In genomic region chr3:186097663-186098451, GRCh38 we compare ENCODE assay signal across 8 cellular contexts. TPM values are rescaled to one million over a fixed set of nuclear protein-coding genes. Genes with fewer than 3 reads are reported as not detected.
DNase-seq lines count a peak whose midpoint lies in the region; ATAC-seq, FAIRE-seq and TF ChIP-seq lines count a peak whose summit lies in the region.

No MANE protein-coding gene starts in this region.

- no peaks in the 10 kb centered on the region for H3K36me3 ChIP-seq in pancreas

- FAIRE-seq in pancreas (lab: Jason Lieb, UNC): no peak

- peaks cover 0 to 5% of the 10 kb centered on the region in 2 donors for H3K4me1 Mint-ChIP-seq in natural killer cell treated with Interleukin-12 subunit alpha and Interleukin-12 subunit beta and Interleukin-15 and Interleukin-18, amount 100 ng/mL, for 72 hours (ENCODE audit: low read depth in 2 of 2)

- no peaks in the 10 kb centered on the region for H3K9me3 ChIP-seq in pancreas

- in situ Hi-C loops in G401 (cut with HindIII; ENCODE audit: low sequenced_read_pairs): no loop called here

- 1% methylated on average over 16 of the region's 16 CpGs for WGBS in pancreas, 2 donors

- peaks cover 19 to 35% of the 10 kb centered on the region in 2 donors for H3K27me3 Mint-ChIP-seq in natural killer cell treated with Interleukin-12 subunit alpha and Interleukin-12 subunit beta and Interleukin-15 and Interleukin-18, amount 100 ng/mL, for 72 hours

- H3K4me3 Mint-ChIP-seq in natural killer cell treated with Interleukin-12 subunit alpha and Interleukin-12 subunit beta and Interleukin-15 and Interleukin-18, amount 100 ng/mL, for 72 hours: no peak overlapping the region

- peak overlapping the region in 2 of 4 donors; percentile 31 to 43 for H3K4me3 ChIP-seq in pancreas

- peaks cover 8% of the 10 kb centered on the region for H3K36me3 Mint-ChIP-seq in natural killer cell treated with Interleukin-12 subunit alpha and Interleukin-12 subunit beta and Interleukin-15 and Interleukin-18, amount 100 ng/mL, for 72 hours

- H3K27ac Mint-ChIP-seq in natural killer cell treated with Interleukin-12 subunit alpha and Interleukin-12 subunit beta and Interleukin-15 and Interleukin-18, amount 100 ng/mL, for 72 hours: peak overlapping the region in 1 of 2 donors; percentile 34

- intact Hi-C loops in left cardiac atrium (cut with DNase I) (no loop called here), pancreas (cut with DNase I) (no loop called here)

- H3K27me3 ChIP-seq in pancreas: no peaks in the 10 kb centered on the region

- DNase-seq in G401 (ENCODE audit: low spot score): peak; percentile 86
- peak; percentile 80 for DNase-seq in NCI-H2029 (lab: John Stamatoyannopoulos, UW)
- DNase-seq in anterior cingulate cortex (lab: John Stamatoyannopoulos, UW): peak in 57 of 58 donors; percentile 43 to 97 (median 83)
- peak; percentile 76 for DNase-seq in left cardiac atrium
- DNase-seq in pancreas: peak; percentile 73 to 93 (median 84)
- DNase-seq in GM20000 (ENCODE audit: low spot score): no peak
- no peak for DNase-seq in natural killer cell treated with Interleukin-12 subunit alpha and Interleukin-12 subunit beta and Interleukin-15 and Interleukin-18, amount 100 ng/mL, for 72 hours (ENCODE audit: low spot score)

- ATAC-seq in left cardiac atrium: peak; percentile 90
- peak; percentile 92 to 96 (median 96) for ATAC-seq in pancreas
- ATAC-seq in GM18498 (IDR thresholded peaks at IDR 0.05; ENCODE audit: unreplicated experiment): no peak
- no peak for ATAC-seq in natural killer cell treated with Interleukin-12 subunit alpha and Interleukin-12 subunit beta and Interleukin-15 and Interleukin-18, amount 100 ng/mL, for 72 hours

- no peak for TF ChIP-seq CTCF in pancreas (IDR thresholded peaks at IDR 0.05)
- no peak for TF ChIP-seq CTCF in GM20000 (IDR thresholded peaks at IDR 0.05; ENCODE audit: extremely low read depth, missing control alignments)

- peak overlapping the region; percentile 49 to 71 (median 68) for H3K27ac ChIP-seq in pancreas

- H3K4me1 ChIP-seq in pancreas: peaks cover 14 to 42% (median 32%) of the 10 kb centered on the region in 3 donors

- H3K9me3 Mint-ChIP-seq in natural killer cell treated with Interleukin-12 subunit alpha and Interleukin-12 subunit beta and Interleukin-15 and Interleukin-18, amount 100 ng/mL, for 72 hours: no peaks in the 10 kb centered on the region

RNA-seq across cellular contexts. Expression of gene ETV5, which starts 11.0 kb away (rescaled TPM):
- total RNA-seq in G401 (2014; rRNA removed; shearing (Covaris generic)): 16.8 and 22.8 TPM in 2 replicates
- total RNA-seq in left cardiac atrium: 10 to 100 TPM; 12.5 to 24.0 TPM
- total RNA-seq in pancreas: 10 to 100 TPM; 17.1 to 58.5 (median 32.0) TPM
- 10 to 100 TPM; 12.2 to 12.9 TPM for polyA plus RNA-seq in pancreas
- 100 to 1,000 TPM in 1 of 2 donors, 10 to 100 TPM in 1; 61.6 to 113 TPM for total RNA-seq in natural killer cell treated with Interleukin-12 subunit alpha and Interleukin-12 subunit beta and Interleukin-15 and Interleukin-18, amount 100 ng/mL, for 72 hours

Comparison
In these comparisons a context has a peak if more than half of its experiments do, and no peak if none do; other contexts are left out.
1. DNase-seq: peak in G401 (single experiment), NCI-H2029 (single experiment), anterior cingulate cortex (57 of 58), left cardiac atrium (single experiment) and pancreas (6 of 6); none in GM20000 (single experiment) and natural killer cell treated with Interleukin-12 subunit alpha and Interleukin-12 subunit beta and Interleukin-15 and Interleukin-18, amount 100 ng/mL, for 72 hours (single experiment).
2. ATAC-seq: peak in left cardiac atrium (2 of 2) and pancreas (4 of 4); none in GM18498 (single experiment) and natural killer cell treated with Interleukin-12 subunit alpha and Interleukin-12 subunit beta and Interleukin-15 and Interleukin-18, amount 100 ng/mL, for 72 hours (0 of 2).